ENCODE assay signal across 2 cellular contexts in the genomic region with DNA sequence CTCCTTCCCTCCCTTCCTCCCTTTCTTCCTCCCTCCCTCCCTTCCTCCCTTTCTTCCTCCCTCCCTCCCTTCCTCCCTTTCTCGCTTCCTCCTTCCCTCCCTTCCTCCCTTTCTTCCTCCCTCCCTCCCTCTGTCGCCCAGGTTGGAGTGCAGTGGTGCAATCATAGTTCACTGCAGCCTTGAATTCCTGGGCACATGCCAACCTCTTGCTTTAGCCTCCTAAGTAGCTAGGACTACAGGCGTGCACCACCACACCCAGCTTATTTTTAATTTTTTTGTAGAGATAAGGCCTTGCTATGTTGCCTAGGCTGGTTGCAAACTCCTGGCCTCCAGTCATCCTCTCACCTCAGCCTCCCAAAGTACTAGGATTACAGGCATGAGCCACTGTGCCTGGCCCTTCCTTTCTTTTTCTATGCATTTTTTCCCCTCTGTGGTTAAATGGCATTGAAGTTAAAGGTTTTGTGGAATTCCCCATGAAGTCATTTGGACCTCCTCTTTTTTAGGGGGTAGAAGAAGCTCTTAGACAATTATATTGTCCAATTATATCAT.
A peak's percentile ranks its signal among the peaks of the same experiment; 100 is the strongest.
TF ChIP-seq lines count a peak whose summit lies in the region.

No MANE protein-coding gene starts in this region.

TF ChIP-seq in HEK293, 187 proteins besides CTCF, POLR2A, EP300 and RAD21:
- TF ChIP-seq HOXD13 (CRISPR knock-in tag; IDR thresholded peaks at IDR 0.05; ENCODE audit: borderline replicate concordance) (no peak), MYNN (tag by site-specific recombination; IDR thresholded peaks at IDR 0.05; ENCODE audit: borderline replicate concordance) (no peak), WT1 (tag by site-specific recombination; IDR thresholded peaks at IDR 0.05) (peak; percentile 70; the same call in 1 of the 2 replicates), ZIC2 (tag by site-specific recombination; IDR thresholded peaks at IDR 0.05) (no peak), ZNF366 (tag by site-specific recombination; conservative IDR thresholded peaks at IDR 0.05) (peak; percentile 52)
- TF ChIP-seq, protein P1, sequence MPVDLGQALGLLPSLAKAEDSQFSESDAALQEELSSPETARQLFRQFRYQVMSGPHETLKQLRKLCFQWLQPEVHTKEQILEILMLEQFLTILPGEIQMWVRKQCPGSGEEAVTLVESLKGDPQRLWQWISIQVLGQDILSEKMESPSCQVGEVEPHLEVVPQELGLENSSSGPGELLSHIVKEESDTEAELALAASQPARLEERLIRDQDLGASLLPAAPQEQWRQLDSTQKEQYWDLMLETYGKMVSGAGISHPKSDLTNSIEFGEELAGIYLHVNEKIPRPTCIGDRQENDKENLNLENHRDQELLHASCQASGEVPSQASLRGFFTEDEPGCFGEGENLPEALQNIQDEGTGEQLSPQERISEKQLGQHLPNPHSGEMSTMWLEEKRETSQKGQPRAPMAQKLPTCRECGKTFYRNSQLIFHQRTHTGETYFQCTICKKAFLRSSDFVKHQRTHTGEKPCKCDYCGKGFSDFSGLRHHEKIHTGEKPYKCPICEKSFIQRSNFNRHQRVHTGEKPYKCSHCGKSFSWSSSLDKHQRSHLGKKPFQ (tag by site-specific recombination; IDR thresholded peaks at IDR 0.05): no peak

TF ChIP-seq in GM12878, 131 proteins besides CTCF, POLR2A, EP300 and RAD21:
- TF ChIP-seq TCF3 (IDR thresholded peaks at IDR 0.05; ENCODE audit: borderline replicate concordance, insufficient read depth, low read depth, low read length) (no peak), SMAD1 (IDR thresholded peaks at IDR 0.05; ENCODE audit: low read depth, partially characterized antibody) (no peak), BACH1 (IDR thresholded peaks at IDR 0.05; ENCODE audit: borderline replicate concordance) (no peak), STAT1 (conservative IDR thresholded peaks at IDR 0.05) (no peak), CREM (IDR thresholded peaks at IDR 0.05; ENCODE audit: low read depth) (no peak), RUNX3 (IDR thresholded peaks at IDR 0.05; ENCODE audit: low read length) (peak; percentile 40; the same call in 1 of the 2 replicates)
- TF ChIP-seq, protein P2, sequence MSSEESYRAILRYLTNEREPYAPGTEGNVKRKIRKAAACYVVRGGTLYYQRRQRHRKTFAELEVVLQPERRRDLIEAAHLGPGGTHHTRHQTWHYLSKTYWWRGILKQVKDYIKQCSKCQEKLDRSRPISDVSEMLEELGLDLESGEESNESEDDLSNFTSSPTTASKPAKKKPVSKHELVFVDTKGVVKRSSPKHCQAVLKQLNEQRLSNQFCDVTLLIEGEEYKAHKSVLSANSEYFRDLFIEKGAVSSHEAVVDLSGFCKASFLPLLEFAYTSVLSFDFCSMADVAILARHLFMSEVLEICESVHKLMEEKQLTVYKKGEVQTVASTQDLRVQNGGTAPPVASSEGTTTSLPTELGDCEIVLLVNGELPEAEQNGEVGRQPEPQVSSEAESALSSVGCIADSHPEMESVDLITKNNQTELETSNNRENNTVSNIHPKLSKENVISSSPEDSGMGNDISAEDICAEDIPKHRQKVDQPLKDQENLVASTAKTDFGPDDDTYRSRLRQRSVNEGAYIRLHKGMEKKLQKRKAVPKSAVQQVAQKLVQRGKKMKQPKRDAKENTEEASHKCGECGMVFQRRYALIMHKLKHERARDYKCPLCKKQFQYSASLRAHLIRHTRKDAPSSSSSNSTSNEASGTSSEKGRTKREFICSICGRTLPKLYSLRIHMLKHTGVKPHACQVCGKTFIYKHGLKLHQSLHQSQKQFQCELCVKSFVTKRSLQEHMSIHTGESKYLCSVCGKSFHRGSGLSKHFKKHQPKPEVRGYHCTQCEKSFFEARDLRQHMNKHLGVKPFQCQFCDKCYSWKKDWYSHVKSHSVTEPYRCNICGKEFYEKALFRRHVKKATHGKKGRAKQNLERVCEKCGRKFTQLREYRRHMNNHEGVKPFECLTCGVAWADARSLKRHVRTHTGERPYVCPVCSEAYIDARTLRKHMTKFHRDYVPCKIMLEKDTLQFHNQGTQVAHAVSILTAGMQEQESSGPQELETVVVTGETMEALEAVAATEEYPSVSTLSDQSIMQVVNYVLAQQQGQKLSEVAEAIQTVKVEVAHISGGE (CRISPR knock-in tag; IDR thresholded peaks at IDR 0.05): no peak
